27 cellular contexts compared by ENCODE assay signal in the genomic region with DNA sequence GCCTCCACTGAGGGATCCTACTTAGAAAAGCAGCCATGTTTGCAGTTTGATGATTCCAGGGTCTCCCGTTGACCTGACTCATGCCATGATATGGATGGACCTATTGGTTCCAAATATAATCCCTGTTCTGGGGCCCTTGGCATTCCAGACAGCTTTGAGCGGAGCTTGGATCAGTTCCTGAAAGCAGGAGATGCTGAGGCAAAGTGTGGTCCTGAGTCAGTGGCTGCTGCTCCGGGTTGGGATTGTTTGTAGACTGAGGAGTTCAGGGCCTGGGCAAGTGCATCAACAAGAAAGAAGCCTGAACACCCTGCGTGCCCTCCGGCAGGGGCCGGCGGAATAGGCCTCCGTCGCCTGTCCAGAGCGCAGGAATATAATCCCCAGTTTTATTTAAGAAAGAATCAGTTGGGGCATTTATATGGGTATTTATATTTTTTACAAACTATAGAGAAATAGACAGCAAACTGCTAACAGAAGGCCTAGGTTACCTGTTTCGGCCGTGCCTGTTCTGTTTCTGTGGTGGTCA.
"Had no signal": no experiment of that assay in that cellular context is flagged by ENCODE, and none has a peak within 500 bp of the region (broad histone marks: within the 10 kb centered on the region; RNA-seq: fewer than 3 reads in every experiment).

No MANE protein-coding gene starts in this region.

- H3K36me3 ChIP-seq: ovary had no signal

- H3K4me1 Mint-ChIP-seq: mesothelial cell of epicardium; naive B cell; stimulated activated naive B cell treated with anti-CD40 and anti-IgM and Interleukin-4, amounts not matched to agents 10 μg/mL and 1 μg/mL and 100 μg/mL, for 72 hours had no signal

- H3K4me3 Mint-ChIP-seq: effector memory CD8-positive, alpha-beta T cell; memory B cell; mesothelial cell of epicardium; stimulated activated naive CD8-positive, alpha-beta T cell treated with anti-CD3 and anti-CD28 coated beads, Interleukin-15, Interleukin-2, amounts not matched to agents 100 ng/mL and 50 ng/mL, for 24 hours had no signal

- H3K27ac ChIP-seq: esophagus squamous epithelium, gastrocnemius medialis, heart left ventricle, hepatocyte, ovary, psoas muscle, right lobe of liver, thoracic aorta, tibial nerve, upper lobe of left lung had no signal

- ATAC-seq: effector memory CD8-positive, alpha-beta T cell; gastrocnemius medialis; heart left ventricle; left lobe of liver; mucosa of descending colon; psoas muscle; right lobe of liver; stimulated activated naive B cell treated with anti-CD40 and anti-IgM and Interleukin-4, amounts not matched to agents 10 μg/mL and 1 μg/mL and 100 μg/mL, for 72 hours had no signal

- H3K27me3 ChIP-seq: esophagus squamous epithelium, gastrocnemius medialis, heart left ventricle, hepatocyte, ovary, right lobe of liver, tibial nerve, upper lobe of left lung had no signal

- H3K9me3 Mint-ChIP-seq: effector memory CD8-positive, alpha-beta T cell; memory B cell; mesothelial cell of epicardium; naive B cell; stimulated activated naive B cell treated with anti-CD40 and anti-IgM and Interleukin-4, amounts not matched to agents 10 μg/mL and 1 μg/mL and 100 μg/mL, for 72 hours; stimulated activated naive CD8-positive, alpha-beta T cell treated with anti-CD3 and anti-CD28 coated beads, Interleukin-15, Interleukin-2, amounts not matched to agents 100 ng/mL and 50 ng/mL, for 24 hours had no signal

- H3K4me1 ChIP-seq: gastrocnemius medialis, heart left ventricle, psoas muscle, right lobe of liver had no signal

- H3K4me3 ChIP-seq: esophagus squamous epithelium, gastrocnemius medialis, heart left ventricle, hepatocyte, lung, mucosa of descending colon, ovary, psoas muscle, right lobe of liver, thoracic aorta, tibial nerve, upper lobe of left lung had no signal

- H3K27me3 Mint-ChIP-seq: effector memory CD8-positive, alpha-beta T cell; memory B cell; naive B cell; stimulated activated naive B cell treated with anti-CD40 and anti-IgM and Interleukin-4, amounts not matched to agents 10 μg/mL and 1 μg/mL and 100 μg/mL, for 72 hours; stimulated activated naive CD8-positive, alpha-beta T cell treated with anti-CD3 and anti-CD28 coated beads, Interleukin-15, Interleukin-2, amounts not matched to agents 100 ng/mL and 50 ng/mL, for 24 hours had no signal

- H3K36me3 Mint-ChIP-seq: naive B cell had no signal

- H3K27ac Mint-ChIP-seq: memory B cell; mesothelial cell of epicardium; stimulated activated naive CD8-positive, alpha-beta T cell treated with anti-CD3 and anti-CD28 coated beads, Interleukin-15, Interleukin-2, amounts not matched to agents 100 ng/mL and 50 ng/mL, for 24 hours had no signal

- DNase-seq: cerebellar nuclear complex; cortex of kidney; effector memory CD8-positive, alpha-beta T cell; erythroblast; esophagus squamous epithelium; gastrocnemius medialis; kidney; mucosa of descending colon; naive B cell; ovary; posterior cingulate gyrus; small intestine; stimulated activated CD4-positive, alpha-beta T cell treated with anti-CD3 and anti-CD28 coated beads, Interleukin-15, amount 100 ng/mL, for 24 hours; stimulated activated CD4-positive, alpha-beta T cell treated with anti-CD3 and anti-CD28 coated beads, Interleukin-2, amount 100 ng/mL, for 48 hours; stimulated activated naive B cell treated with anti-CD40 and anti-IgM and Interleukin-4, amounts not matched to agents 10 μg/mL and 1 μg/mL and 100 μg/mL, for 72 hours had no signal

- H3K9me3 ChIP-seq: esophagus squamous epithelium, gastrocnemius medialis, heart left ventricle, mucosa of descending colon, ovary, psoas muscle, right lobe of liver, thoracic aorta, tibial nerve, upper lobe of left lung had no signal
